In the genomic region with DNA sequence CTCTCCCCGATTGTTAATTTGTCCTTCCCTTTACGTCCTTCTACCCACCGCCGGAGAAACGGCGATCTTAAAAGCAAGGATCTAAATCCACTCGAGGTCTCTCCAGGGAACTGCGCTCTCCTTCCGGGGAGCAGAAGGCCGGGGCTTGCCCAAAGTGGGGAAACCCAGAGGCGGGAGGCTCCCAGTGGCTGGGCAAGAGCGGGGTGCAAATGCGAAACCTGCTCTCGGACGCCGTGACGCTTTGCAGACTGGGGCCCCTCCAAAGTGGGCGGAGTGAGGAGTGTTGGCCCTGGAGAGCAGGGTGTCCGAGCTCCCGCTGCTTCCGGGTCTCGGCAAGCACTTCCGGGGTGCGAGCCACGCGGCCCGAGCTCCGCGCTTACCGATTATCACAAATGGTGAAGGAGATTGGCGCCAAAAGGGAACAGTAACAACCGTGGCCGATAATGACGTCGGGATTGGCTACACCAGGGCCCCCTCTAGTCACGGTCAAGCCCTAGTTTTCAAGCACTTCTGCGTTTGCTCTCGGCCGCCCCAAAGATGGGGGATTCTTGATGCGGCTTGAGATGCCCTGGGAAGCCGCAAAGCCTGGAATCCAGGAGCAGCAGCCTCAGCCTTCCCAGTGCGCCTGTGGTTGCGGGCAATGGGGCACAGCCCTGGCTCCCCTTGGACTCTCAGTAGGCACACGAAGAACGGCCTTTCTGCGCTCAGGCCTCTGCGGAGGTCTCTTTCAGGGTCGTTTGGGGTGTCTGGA, we compare ENCODE assay signal across 11 cellular contexts. TPM values are rescaled to one million over a fixed set of nuclear protein-coding genes. Genes with fewer than 3 reads are reported as not detected.
DNase-seq lines count a peak whose midpoint lies in the region; ATAC-seq and TF ChIP-seq lines count a peak whose summit lies in the region.
"Had no signal": no experiment of that assay in that cellular context is flagged by ENCODE, and none has a peak within 500 bp of the region (broad histone marks: within the 10 kb centered on the region; RNA-seq: fewer than 3 reads in every experiment).

No MANE protein-coding gene starts in this region.

- no peaks in the 10 kb centered on the region for H3K36me3 ChIP-seq in stomach
- H3K36me3 ChIP-seq: SJCRH30 had no signal

- H3K9me3 Mint-ChIP-seq in activated T-cell treated with anti-CD3 and anti-CD28 coated beads, Interleukin-2, amount 50 U/mL, for 24 hours: peaks cover 3% of the 10 kb centered on the region
- H3K9me3 Mint-ChIP-seq in activated naive CD8-positive, alpha-beta T cell treated with anti-CD3 and anti-CD28 coated beads, Interleukin-2, amount 10 ng/mL, durations not matched to agents 7 days and 5 days: peaks cover 2% of the 10 kb centered on the region

- H3K27me3 ChIP-seq in stomach: peaks cover 0 to 93% (median 72%) of the 10 kb centered on the region in 3 donors
- H3K27me3 ChIP-seq: SJCRH30 had no signal

- POLR2A ChIA-PET in activated naive CD8-positive, alpha-beta T cell treated with anti-CD3 and anti-CD28 coated beads, Interleukin-2, amount 10 ng/mL, durations not matched to agents 7 days and 5 days (lab: Charles Lee): interaction anchor here (0.7 to 1.1 kb wide), 2 partner anchors 80 to 131 kb away, joined by 3 to 4 read pairs; a partner anchor contains a TSS

- no peak for TF ChIP-seq EP300 in stomach (IDR thresholded peaks at IDR 0.05)

- TF ChIP-seq POLR2A in stomach (IDR thresholded peaks at IDR 0.05): no peak

- H3K4me3 Mint-ChIP-seq in activated T-cell treated with anti-CD3 and anti-CD28 coated beads, Interleukin-2, amount 50 U/mL, for 24 hours: peak overlapping the region; percentile 16
- peak overlapping the region; percentile 54 for H3K4me3 Mint-ChIP-seq in activated naive CD8-positive, alpha-beta T cell treated with anti-CD3 and anti-CD28 coated beads, Interleukin-2, amount 10 ng/mL, durations not matched to agents 7 days and 5 days

- peaks cover under 1 to 23% (median 12%) of the 10 kb centered on the region in 4 donors for H3K4me1 ChIP-seq in stomach
- H3K4me1 ChIP-seq: SJCRH30 had no signal

- intact Hi-C loops in stomach (cut with DNase I; ENCODE audit: low total_unique reads): loop anchor here (10.0 kb wide), 1 partner anchor 614 kb away; no protein-coding TSS in a partner anchor

- 21 to 37% (median 26%) methylated on average over 40 to 48 of the region's 48 CpGs for WGBS in stomach, 5 donors

- H3K4me1 Mint-ChIP-seq in activated T-cell treated with anti-CD3 and anti-CD28 coated beads, Interleukin-2, amount 50 U/mL, for 24 hours (ENCODE audit: low read depth): peaks cover 17% of the 10 kb centered on the region
- peaks cover 11% of the 10 kb centered on the region for H3K4me1 Mint-ChIP-seq in activated naive CD8-positive, alpha-beta T cell treated with anti-CD3 and anti-CD28 coated beads, Interleukin-2, amount 10 ng/mL, durations not matched to agents 7 days and 5 days

- DNase-seq in activated T-cell treated with anti-CD3 and anti-CD28 coated beads, Interleukin-2, amount 50 U/mL, for 24 hours: no peak
- no peak for DNase-seq in activated T-cell treated with anti-CD3 and anti-CD28 coated beads, Interleukin-2, amount 50 U/mL, for 1 hour
- peak; percentile 34 for DNase-seq in activated naive CD8-positive, alpha-beta T cell treated with anti-CD3 and anti-CD28 coated beads, Interleukin-2, amount 10 ng/mL, durations not matched to agents 7 days and 5 days
- DNase-seq in left kidney (ENCODE audit: low read depth, low spot score) (peak; percentile 60), stomach (no peak), substantia nigra (lab: John Stamatoyannopoulos, UW) (no peak), NCI-H345 (lab: John Stamatoyannopoulos, UW) (no peak), NCI-H2029 (lab: John Stamatoyannopoulos, UW) (no peak)
- DNase-seq: foreskin melanocyte, SJCRH30 had no signal

- no peak overlapping the region for H3K27ac Mint-ChIP-seq in activated T-cell treated with anti-CD3 and anti-CD28 coated beads, Interleukin-2, amount 50 U/mL, for 24 hours
- peak overlapping the region; percentile 42 for H3K27ac Mint-ChIP-seq in activated naive CD8-positive, alpha-beta T cell treated with anti-CD3 and anti-CD28 coated beads, Interleukin-2, amount 10 ng/mL, durations not matched to agents 7 days and 5 days

- peaks cover 9% of the 10 kb centered on the region for H3K36me3 Mint-ChIP-seq in activated T-cell treated with anti-CD3 and anti-CD28 coated beads, Interleukin-2, amount 50 U/mL, for 24 hours (ENCODE audit: low read depth)
- H3K36me3 Mint-ChIP-seq in activated naive CD8-positive, alpha-beta T cell treated with anti-CD3 and anti-CD28 coated beads, Interleukin-2, amount 10 ng/mL, durations not matched to agents 7 days and 5 days: peaks cover 2% of the 10 kb centered on the region

- no peak for ATAC-seq in activated naive CD8-positive, alpha-beta T cell treated with anti-CD3 and anti-CD28 coated beads, Interleukin-2, amount 10 ng/mL, durations not matched to agents 7 days and 5 days (ENCODE audit: low read depth)

- peak overlapping the region; percentile 20 to 44 (median 30) for H3K4me3 ChIP-seq in stomach
- H3K4me3 ChIP-seq: SJCRH30 had no signal

- H3K9me3 ChIP-seq in stomach: peaks cover 0 to 15% (median 6%) of the 10 kb centered on the region in 4 donors
- H3K9me3 ChIP-seq: SJCRH30 had no signal

- no peak overlapping the region for H3K27ac ChIP-seq in stomach
- H3K27ac ChIP-seq in substantia nigra (ENCODE audit: low read depth, low read length, poor library complexity, severe bottlenecking): no peak overlapping the region
- H3K27ac ChIP-seq: SJCRH30, skin epidermis had no signal

- no peak for TF ChIP-seq CTCF in stomach (IDR thresholded peaks at IDR 0.05)

- peaks cover 91% of the 10 kb centered on the region for H3K27me3 Mint-ChIP-seq in activated T-cell treated with anti-CD3 and anti-CD28 coated beads, Interleukin-2, amount 50 U/mL, for 24 hours
- peaks cover 85% of the 10 kb centered on the region for H3K27me3 Mint-ChIP-seq in activated naive CD8-positive, alpha-beta T cell treated with anti-CD3 and anti-CD28 coated beads, Interleukin-2, amount 10 ng/mL, durations not matched to agents 7 days and 5 days

RNA-seq across cellular contexts. Expression of a gene that starts 29.0 kb away (rescaled TPM):
- not detected for total RNA-seq in activated naive CD8-positive, alpha-beta T cell treated with anti-CD3 and anti-CD28 coated beads, Interleukin-2, amount 10 ng/mL, durations not matched to agents 7 days and 5 days
- total RNA-seq in stomach: 100 to 1,000 TPM in 1 of 5 donors, 10 to 100 TPM in 4; 16.3 to 234 (median 23.3) TPM
- polyA plus RNA-seq in stomach: 10 to 100 TPM in 1 of 3 donors, 1 to 10 TPM in 2; 1.9 to 11.6 (median 4.0) TPM

Comparison
In these comparisons a context has a peak if more than half of its experiments do, and no peak if none do; other contexts are left out.
1. DNase-seq: peak in activated naive CD8-positive, alpha-beta T cell treated with anti-CD3 and anti-CD28 coated beads, Interleukin-2, amount 10 ng/mL, durations not matched to agents 7 days and 5 days (single experiment) and left kidney (single experiment); none in activated T-cell treated with anti-CD3 and anti-CD28 coated beads, Interleukin-2, amount 50 U/mL, for 24 hours (single experiment), activated T-cell treated with anti-CD3 and anti-CD28 coated beads, Interleukin-2, amount 50 U/mL, for 1 hour (single experiment), stomach (single experiment), substantia nigra (0 of 49), NCI-H345 (single experiment) and NCI-H2029 (single experiment).
2. RNA of a gene that starts 29.0 kb away (total RNA-seq): 16.3 to 234 TPM in stomach; not detected in activated naive CD8-positive, alpha-beta T cell treated with anti-CD3 and anti-CD28 coated beads, Interleukin-2, amount 10 ng/mL, durations not matched to agents 7 days and 5 days; every median in the first group is over 10 times any median in the second.